Comparison of ENCODE assay signal across 18 cellular contexts in genomic region chr10:73519336-73519735, GRCh38. TPM values are rescaled to one million over a fixed set of nuclear protein-coding genes. Genes with fewer than 3 reads are reported as not detected.
DNase-seq lines count a peak whose midpoint lies in the region; ATAC-seq and TF ChIP-seq lines count a peak whose summit lies in the region.
"Had no signal": no experiment of that assay in that cellular context is flagged by ENCODE, and none has a peak within 500 bp of the region (broad histone marks: within the 10 kb centered on the region; RNA-seq: fewer than 3 reads in every experiment).

No MANE protein-coding gene starts in this region.

- H3K9me2 ChIP-seq in GM23338 (ENCODE audit: insufficient read depth): no peaks in the 10 kb centered on the region

- DNase-seq in GM23338 (ENCODE audit: low spot score) (no peak), foreskin melanocyte (peak; percentile 81), DMS153 (lab: John Stamatoyannopoulos, UW) (no peak)
- no peak for DNase-seq in stimulated activated CD4-positive, alpha-beta T cell treated with anti-CD3 and anti-CD28 coated beads, Interleukin-2, amount 100 ng/mL, for 24 hours
- DNase-seq: 8988T; ACHN; BE2C; C1 segment of cervical spinal cord; Caco-2; Calu3; CD4-positive, alpha-beta memory T cell; CD4-positive, CD25-positive, alpha-beta regulatory T cell; CD8-positive, alpha-beta memory T cell; DMS79 treated with DMSO at 0.1 percent for 48 hours; GF-D8 had no signal

- H3K4me1 ChIP-seq in GM23338 (ENCODE audit: insufficient read depth): no peaks in the 10 kb centered on the region
- H3K4me1 ChIP-seq: BE2C, BLaER1 had no signal

- H3K4me3 ChIP-seq in GM23338: no peak overlapping the region
- H3K4me3 ChIP-seq: BLaER1 had no signal

- H3K27ac ChIP-seq in 22Rv1 (0 out of 2 replicates have a peak overlapping the region, but pooled peaks have one; percentile 8), GM23338 (ENCODE audit: low read depth) (0 out of 2 replicates have a peak overlapping the region, but pooled peaks have one; percentile 6)
- H3K27ac ChIP-seq: BLaER1 had no signal

- no peak for TF ChIP-seq CTCF in 22Rv1 (IDR thresholded peaks at IDR 0.05)
- no peak for TF ChIP-seq CTCF in GM23338 (conservative IDR thresholded peaks at IDR 0.05; ENCODE audit: low read depth in 2 of 2)

- no peak overlapping the region for H3K4me3 Mint-ChIP-seq in GM23338
- H3K4me3 Mint-ChIP-seq: CD14-positive monocyte; CD4-positive, alpha-beta memory T cell; CD4-positive, CD25-positive, alpha-beta regulatory T cell; CD8-positive, alpha-beta memory T cell had no signal

- H3K79me2 ChIP-seq in GM23338 (replicated peaks; ENCODE audit: insufficient read depth): no peaks in the 10 kb centered on the region

- peaks cover 7% of the 10 kb centered on the region; the same call in 1 of the 2 replicates for H4K20me1 ChIP-seq in GM23338 (replicated peaks; ENCODE audit: insufficient read depth)
- H4K20me1 ChIP-seq: BLaER1 had no signal

- no peaks in the 10 kb centered on the region for H3K4me1 Mint-ChIP-seq in GM23338
- H3K4me1 Mint-ChIP-seq: CD4-positive, alpha-beta memory T cell; CD8-positive, alpha-beta memory T cell had no signal

- no peaks in the 10 kb centered on the region for H3K9me3 Mint-ChIP-seq in GM23338
- H3K9me3 Mint-ChIP-seq: CD14-positive monocyte; CD4-positive, alpha-beta memory T cell; CD4-positive, CD25-positive, alpha-beta regulatory T cell; CD8-positive, alpha-beta memory T cell had no signal

- H2AFZ ChIP-seq in GM23338: no peak overlapping the region

- H3K27me3 Mint-ChIP-seq in GM23338 (ENCODE audit: insufficient read depth, low read depth, poor library complexity): peaks cover 2% of the 10 kb centered on the region
- H3K27me3 Mint-ChIP-seq: CD4-positive, alpha-beta memory T cell; CD4-positive, CD25-positive, alpha-beta regulatory T cell; CD8-positive, alpha-beta memory T cell had no signal

- no peak overlapping the region for H3K27ac Mint-ChIP-seq in GM23338
- H3K27ac Mint-ChIP-seq: CD4-positive, alpha-beta memory T cell; CD4-positive, CD25-positive, alpha-beta regulatory T cell; CD8-positive, alpha-beta memory T cell had no signal

- H3K4me2 ChIP-seq in GM23338: no peak overlapping the region
- H3K4me2 ChIP-seq: BLaER1 had no signal

- H3K36me3 Mint-ChIP-seq in GM23338 (ENCODE audit: low read depth): peaks cover 39% of the 10 kb centered on the region

- H3K36me3 ChIP-seq in GM23338 (ENCODE audit: insufficient read depth): peaks cover 11% of the 10 kb centered on the region

- no peak for ATAC-seq in GM23338

- H3K27me3 ChIP-seq in GM23338 (ENCODE audit: insufficient read depth): no peaks in the 10 kb centered on the region
- H3K27me3 ChIP-seq: BE2C, BLaER1 had no signal

- 0 out of 2 replicates have a peak, but pooled peaks cover 6% of the 10 kb centered on the region for H3F3A ChIP-seq in GM23338 (replicated peaks; ENCODE audit: low read depth)

TF ChIP-seq in GM23338, 12 proteins besides CTCF, POLR2A, EP300 and RAD21 (continues in another document):
- TF ChIP-seq NANOG (IDR thresholded peaks at IDR 0.05; ENCODE audit: borderline replicate concordance): no peak
- no peak for TF ChIP-seq STAT1 (IDR thresholded peaks at IDR 0.05; ENCODE audit: unreplicated experiment)
- no peak for TF ChIP-seq CREB1 (CRISPR knock-in tag; IDR thresholded peaks at IDR 0.05; ENCODE audit: low read depth)
- TF ChIP-seq EZH2phosphoT487 (IDR thresholded peaks at IDR 0.05; ENCODE audit: unreplicated experiment): no peak
- TF ChIP-seq POLR2AphosphoS5 (IDR thresholded peaks at IDR 0.05; ENCODE audit: low read depth): no peak
- no peak for TF ChIP-seq REST (IDR thresholded peaks at IDR 0.05; ENCODE audit: unreplicated experiment)
- no peak for TF ChIP-seq ETS1 (IDR thresholded peaks at IDR 0.05)
- no peak for TF ChIP-seq JUNB (IDR thresholded peaks at IDR 0.05; ENCODE audit: unreplicated experiment)

RNA-seq across cellular contexts. Expression of gene PPP3CB, which starts 23.5 kb away (rescaled TPM):
- total RNA-seq in GM23338 (2014; rRNA removed; shearing (Covaris generic)): 38.5 and 42.9 TPM in 2 replicates
- 17.9 and 18.3 TPM in 2 replicates for polyA plus RNA-seq in GM23338 (2016; fragmentation: Nextera tagmentation; extraction: Ambion mirVana)
